26 cellular contexts compared by ENCODE assay signal in genomic region chr6:159212881-159213280, GRCh38. TPM values are rescaled to one million over a fixed set of nuclear protein-coding genes. Genes with fewer than 3 reads are reported as not detected.
"Had no signal": no experiment of that assay in that cellular context is flagged by ENCODE, and none has a peak within 500 bp of the region (broad histone marks: within the 10 kb centered on the region; RNA-seq: fewer than 3 reads in every experiment).

No MANE protein-coding gene starts in this region.

- H3K9me3 Mint-ChIP-seq: stimulated activated naive B cell treated with anti-CD40 and anti-IgM and Interleukin-4, amounts not matched to agents 10 μg/mL and 1 μg/mL and 100 μg/mL, for 72 hours; stimulated activated naive CD8-positive, alpha-beta T cell treated with anti-CD3 and anti-CD28 coated beads, Interleukin-15, Interleukin-2, amounts not matched to agents 100 ng/mL and 50 ng/mL, for 24 hours had no signal

- H3K4me2 ChIP-seq: hepatocyte had no signal

- H3K27ac Mint-ChIP-seq: naive thymus-derived CD4-positive, alpha-beta T cell; stimulated activated naive B cell treated with anti-CD40 and anti-IgM and Interleukin-4, amounts not matched to agents 10 μg/mL and 1 μg/mL and 100 μg/mL, for 72 hours; stimulated activated naive CD8-positive, alpha-beta T cell treated with anti-CD3 and anti-CD28 coated beads, Interleukin-15, Interleukin-2, amounts not matched to agents 100 ng/mL and 50 ng/mL, for 24 hours had no signal

- H3K9me3 ChIP-seq: gastrocnemius medialis, left lung, pancreas, right lobe of liver, suprapubic skin had no signal

- ATAC-seq: esophagus mucosa; gastrocnemius medialis; naive thymus-derived CD4-positive, alpha-beta T cell; pancreas; right lobe of liver; stimulated activated naive B cell treated with anti-CD40 and anti-IgM and Interleukin-4, amounts not matched to agents 10 μg/mL and 1 μg/mL and 100 μg/mL, for 72 hours had no signal

- H3K4me1 Mint-ChIP-seq: naive thymus-derived CD4-positive, alpha-beta T cell had no signal

- H3K4me3 ChIP-seq: dorsolateral prefrontal cortex, gastrocnemius medialis, hepatocyte, left lung, pancreas, right lobe of liver, suprapubic skin had no signal

- H3K36me3 Mint-ChIP-seq: naive thymus-derived CD4-positive, alpha-beta T cell; stimulated activated naive B cell treated with anti-CD40 and anti-IgM and Interleukin-4, amounts not matched to agents 10 μg/mL and 1 μg/mL and 100 μg/mL, for 72 hours had no signal

- H3K4me1 ChIP-seq: left lung, pancreas, right lobe of liver, suprapubic skin had no signal

- H3K36me3 ChIP-seq: gastrocnemius medialis, left lung, pancreas, right lobe of liver, suprapubic skin had no signal

- H3K27ac ChIP-seq: dorsolateral prefrontal cortex, epithelial cell of prostate, gastrocnemius medialis, hepatocyte, left lung, pancreas, right lobe of liver, suprapubic skin had no signal

- H3K79me2 ChIP-seq: hepatocyte had no signal

- H3K4me3 Mint-ChIP-seq: naive thymus-derived CD4-positive, alpha-beta T cell; neural crest cell; stimulated activated naive B cell treated with anti-CD40 and anti-IgM and Interleukin-4, amounts not matched to agents 10 μg/mL and 1 μg/mL and 100 μg/mL, for 72 hours; stimulated activated naive CD8-positive, alpha-beta T cell treated with anti-CD3 and anti-CD28 coated beads, Interleukin-15, Interleukin-2, amounts not matched to agents 100 ng/mL and 50 ng/mL, for 24 hours had no signal

- DNase-seq: dorsolateral prefrontal cortex; effector CD4-positive, alpha-beta T cell; gastrocnemius medialis; head of caudate nucleus; left cardiac atrium; left lung; mesendoderm; midbrain; naive thymus-derived CD4-positive, alpha-beta T cell; nucleus accumbens; pancreas; retina; right lobe of liver; small intestine; stimulated activated CD4-positive, alpha-beta T cell treated with anti-CD3 and anti-CD28 coated beads, Interleukin-15, amount 100 ng/mL, for 24 hours; stimulated activated CD4-positive, alpha-beta T cell treated with anti-CD3 and anti-CD28 coated beads, Interleukin-2, amount 100 ng/mL, for 48 hours; stimulated activated naive B cell treated with anti-CD40 and anti-IgM and Interleukin-4, amounts not matched to agents 10 μg/mL and 1 μg/mL and 100 μg/mL, for 72 hours; trophoblast cell had no signal

- H2AFZ ChIP-seq: hepatocyte had no signal

- H3K27me3 ChIP-seq: gastrocnemius medialis, hepatocyte, left lung, pancreas, right lobe of liver, suprapubic skin had no signal

RNA-seq across cellular contexts. Expression of gene FNDC1, which starts 43.7 kb away (rescaled TPM):
- total RNA-seq: lung microvascular endothelial cell; naive thymus-derived CD4-positive, alpha-beta T cell; pulmonary artery endothelial cell had no signal
